ENCODE assay signal across 13 cellular contexts in the genomic region with DNA sequence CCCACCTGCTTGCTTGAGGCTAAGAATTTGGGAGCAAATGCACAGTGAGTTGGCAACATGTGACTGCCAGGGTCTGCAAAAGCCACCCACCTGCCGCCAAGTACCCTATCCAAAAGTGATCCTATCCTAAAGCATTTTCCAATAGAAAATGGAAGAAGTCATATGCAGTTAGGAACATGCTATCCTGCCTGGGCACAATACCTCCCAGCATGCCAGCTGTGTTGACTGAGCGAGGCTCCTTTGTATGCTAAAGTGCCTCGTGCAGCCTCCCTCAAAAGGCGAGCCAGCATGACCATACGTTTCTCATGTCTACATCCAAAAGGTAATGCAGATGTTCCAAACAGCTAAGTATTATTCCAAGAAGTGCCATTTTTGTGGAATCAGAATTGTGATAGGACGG. TPM values are rescaled to one million over a fixed set of nuclear protein-coding genes. Genes with fewer than 3 reads are reported as not detected.
DNase-seq lines count a peak whose midpoint lies in the region; ATAC-seq, FAIRE-seq and TF ChIP-seq lines count a peak whose summit lies in the region.
"Had no signal": no experiment of that assay in that cellular context is flagged by ENCODE, and none has a peak within 500 bp of the region (broad histone marks: within the 10 kb centered on the region; RNA-seq: fewer than 3 reads in every experiment).

No MANE protein-coding gene starts in this region.

- FAIRE-seq in HTR-8/SVneo (lab: Jason Lieb, UNC): no peak

- H3K27me3 ChIP-seq in colonic mucosa (no peaks in the 10 kb centered on the region), parathyroid adenoma (ENCODE audit: control insufficient read depth, insufficient read depth, low read length) (no peaks in the 10 kb centered on the region), left lung (no peaks in the 10 kb centered on the region)
- H3K27me3 ChIP-seq: testis had no signal

- intact Hi-C loops in colonic mucosa (cut with DNase I) (no loop called here), left lung (cut with DNase I) (no loop called here)

- TF ChIP-seq CTCF in colonic mucosa (IDR thresholded peaks at IDR 0.05): no peak
- TF ChIP-seq CTCF in parathyroid adenoma (IDR thresholded peaks at IDR 0.05): no peak
- no peak for TF ChIP-seq CTCF in left lung (IDR thresholded peaks at IDR 0.05)

- H3K27ac ChIP-seq in colonic mucosa: peak overlapping the region; percentile 27
- peak overlapping the region; percentile 86 for H3K27ac ChIP-seq in parathyroid adenoma
- peak overlapping the region in 1 of 2 donors; percentile 67 for H3K27ac ChIP-seq in left lung
- H3K27ac ChIP-seq: HL-60 had no signal

- ATAC-seq in left lung: no peak
- ATAC-seq: effector memory CD8-positive, alpha-beta T cell had no signal

- H3K9ac ChIP-seq in colonic mucosa (ENCODE audit: low read depth in 2 of 2, low read length in 2 of 2) (peak overlapping the region in 1 of 2 donors; percentile 41), parathyroid adenoma (no peak overlapping the region)

- H3K36me3 ChIP-seq in colonic mucosa (no peaks in the 10 kb centered on the region), parathyroid adenoma (ENCODE audit: control insufficient read depth, insufficient read depth, low read length) (no peaks in the 10 kb centered on the region), left lung (peaks cover 0 to 3% of the 10 kb centered on the region in 2 donors)

- H3K9me3 ChIP-seq in colonic mucosa (no peaks in the 10 kb centered on the region), parathyroid adenoma (ENCODE audit: control insufficient read depth, low read length) (no peaks in the 10 kb centered on the region), left lung (no peaks in the 10 kb centered on the region)
- H3K9me3 ChIP-seq: testis had no signal

- peaks cover 9% of the 10 kb centered on the region for H3K4me1 ChIP-seq in colonic mucosa
- H3K4me1 ChIP-seq in parathyroid adenoma: peaks cover 38% of the 10 kb centered on the region
- H3K4me1 ChIP-seq in left lung: peaks cover 12 to 16% of the 10 kb centered on the region in 2 donors

- no peak overlapping the region for H3K4me3 ChIP-seq in colonic mucosa
- H3K4me3 ChIP-seq in parathyroid adenoma (ENCODE audit: low read depth, low read length): no peak overlapping the region
- no peak overlapping the region for H3K4me3 ChIP-seq in left lung
- H3K4me3 ChIP-seq: testis had no signal

- H2AFZ ChIP-seq in parathyroid adenoma: no peak overlapping the region

- DNase-seq in DMS153 (lab: John Stamatoyannopoulos, UW) (peak; percentile 85), NCI-H2081 (lab: John Stamatoyannopoulos, UW) (peak; percentile 75 to 90), colonic mucosa (no peak), left lung (no peak), foreskin melanocyte (no peak), HTR-8/SVneo (ENCODE audit: insufficient read length, low spot score) (no peak), hypothalamus (lab: John Stamatoyannopoulos, UW) (no peak)
- DNase-seq: effector memory CD8-positive, alpha-beta T cell; NCI-H510A; stimulated activated CD4-positive, alpha-beta T cell treated with anti-CD3 and anti-CD28 coated beads, Interleukin-15, amount 100 ng/mL, for 24 hours had no signal

- peak overlapping the region; percentile 74 for H3K4me2 ChIP-seq in parathyroid adenoma (ENCODE audit: low read length)

- no peaks in the 10 kb centered on the region for H3K79me2 ChIP-seq in parathyroid adenoma

RNA-seq across cellular contexts. Expression of a gene that starts 52.7 kb away (rescaled TPM):
- total RNA-seq in colonic mucosa (10 to 100 TPM; 62.0 to 66.6 TPM), left lung (10 to 100 TPM; 25.6 to 26.2 TPM)

Comparison
In these comparisons a context has a peak if more than half of its experiments do, and no peak if none do; other contexts are left out.
1. DNase-seq: peak in DMS153 (single experiment) and NCI-H2081 (2 of 2); none in colonic mucosa (single experiment), left lung (0 of 2), foreskin melanocyte (single experiment), HTR-8/SVneo (single experiment) and hypothalamus (0 of 51).